Comparison of ENCODE assay signal across 15 cellular contexts in genomic region chr7:157907998-157908782, GRCh38.
"Had no signal": no experiment of that assay in that cellular context is flagged by ENCODE, and none has a peak within 500 bp of the region (broad histone marks: within the 10 kb centered on the region; RNA-seq: fewer than 3 reads in every experiment).

No MANE protein-coding gene starts in this region.

- ATAC-seq: activated CD8-positive, alpha-beta T cell treated with anti-CD3 and anti-CD28 coated beads, Interleukin-2, amount 10 ng/mL, durations not matched to agents 7 days and 5 days; activated T-cell treated with anti-CD3 and anti-CD28 coated beads, Interleukin-2, amount 50 U/mL, for 72 hours; effector memory CD8-positive, alpha-beta T cell; gastrocnemius medialis; naive thymus-derived CD4-positive, alpha-beta T cell; right cardiac atrium; stimulated activated naive B cell treated with anti-CD40 and anti-IgM and Interleukin-4, amounts not matched to agents 10 μg/mL and 1 μg/mL and 100 μg/mL, for 72 hours had no signal

- H3K4me3 ChIP-seq: gastrocnemius medialis, skin epidermis, tibial artery had no signal

- DNase-seq: activated CD4-positive, alpha-beta T cell treated with anti-CD3 and anti-CD28 coated beads for 48 hours; activated CD8-positive, alpha-beta memory T cell treated with anti-CD3 and anti-CD28 coated beads, Interleukin-2, amount 50 U/mL, for 4 hours; activated CD8-positive, alpha-beta T cell treated with anti-CD3 and anti-CD28 coated beads, Interleukin-2, amount 10 ng/mL, durations not matched to agents 7 days and 5 days; activated naive CD8-positive, alpha-beta T cell treated with anti-CD3 and anti-CD28 coated beads, Interleukin-2, amount 10 ng/mL, durations not matched to agents 7 days and 5 days; activated T-cell treated with anti-CD3 and anti-CD28 coated beads, Interleukin-2, amount 50 U/mL, for 72 hours; dermis blood vessel endothelial cell; effector memory CD8-positive, alpha-beta T cell; gastrocnemius medialis; naive thymus-derived CD4-positive, alpha-beta T cell; right cardiac atrium; stimulated activated CD4-positive, alpha-beta T cell treated with anti-CD3 and anti-CD28 coated beads, Interleukin-15, amount 100 ng/mL, for 24 hours; stimulated activated CD4-positive, alpha-beta T cell treated with anti-CD3 and anti-CD28 coated beads, Interleukin-4, amount 100 ng/mL, for 1 hour; stimulated activated naive B cell treated with anti-CD40 and anti-IgM and Interleukin-4, amounts not matched to agents 10 μg/mL and 1 μg/mL and 100 μg/mL, for 72 hours had no signal
